In genomic region chr17:75855310-75856061, GRCh38 we compare ENCODE assay signal across 8 cellular contexts. TPM values are rescaled to one million over a fixed set of nuclear protein-coding genes. Genes with fewer than 3 reads are reported as not detected.
DNase-seq lines count a peak whose midpoint lies in the region; ATAC-seq and TF ChIP-seq lines count a peak whose summit lies in the region.

Gene WBP2 (minus strand): TSS chr17:75855335. CDS start chr17:75855297, 38 bp downstream.

- H2AFZ ChIP-seq in fibroblast of lung (ENCODE audit: low read length), result peak within 1 kb of the TSS; percentile 85

- peak within 1 kb of the TSS in 6 of 9 donors; percentile 84 to 95 (median 90) for H3K27ac Mint-ChIP-seq in naive thymus-derived CD4-positive, alpha-beta T cell
- H3K27ac Mint-ChIP-seq in stimulated activated naive B cell treated with anti-CD40 and anti-IgM and Interleukin-4, amounts not matched to agents 10 μg/mL and 1 μg/mL and 100 μg/mL, for 72 hours, result no peak within 1 kb of the TSS

- peak; percentile 94 for ATAC-seq in naive thymus-derived CD4-positive, alpha-beta T cell
- ATAC-seq in stimulated activated naive B cell treated with anti-CD40 and anti-IgM and Interleukin-4, amounts not matched to agents 10 μg/mL and 1 μg/mL and 100 μg/mL, for 72 hours (replicated peaks), result peak; percentile 86 to 89

- peak within 1 kb of the TSS; percentile 92 for H3K27ac ChIP-seq in fibroblast of lung (ENCODE audit: insufficient read depth, low read length)
- peak within 1 kb of the TSS; percentile 88 for H3K27ac ChIP-seq in naive thymus-derived CD4-positive, alpha-beta T cell (ENCODE audit: low read depth, low read length)

- peaks cover 9% of the 10 kb centered on the region for H3K4me1 ChIP-seq in fibroblast of lung (ENCODE audit: control insufficient read depth, extremely low read depth, insufficient read depth, low read length)
- peaks cover 19 to 25% of the 10 kb centered on the region in 2 donors for H3K4me1 ChIP-seq in naive thymus-derived CD4-positive, alpha-beta T cell (ENCODE audit: control insufficient read depth in 2 of 2, insufficient read depth in 2 of 2, low read length in 2 of 2)

- H3K4me1 Mint-ChIP-seq in naive thymus-derived CD4-positive, alpha-beta T cell, result peaks cover 19 to 47% (median 39%) of the 10 kb centered on the region in 7 donors
- peaks cover 24 to 41% of the 10 kb centered on the region in 2 donors for H3K4me1 Mint-ChIP-seq in stimulated activated naive B cell treated with anti-CD40 and anti-IgM and Interleukin-4, amounts not matched to agents 10 μg/mL and 1 μg/mL and 100 μg/mL, for 72 hours

- peak within 1 kb of the TSS; percentile 75 to 96 (median 88) for H3K4me3 ChIP-seq in fibroblast of lung (replicated peaks in 1 of 4; ENCODE audit: control extremely low read depth in 1 of 4, insufficient read depth in 1 of 4, low read depth in 3 of 4, low read length in 4 of 4)
- peak within 1 kb of the TSS; percentile 93 for H3K4me3 ChIP-seq in naive thymus-derived CD4-positive, alpha-beta T cell (ENCODE audit: low read length)

- H4K20me1 ChIP-seq in fibroblast of lung (ENCODE audit: control insufficient read depth, extremely low read depth, insufficient read depth, low read length), result no peaks in the 10 kb centered on the region

- H3K9me3 Mint-ChIP-seq in naive thymus-derived CD4-positive, alpha-beta T cell, result no peaks in the 10 kb centered on the region
- no peaks in the 10 kb centered on the region for H3K9me3 Mint-ChIP-seq in stimulated activated naive B cell treated with anti-CD40 and anti-IgM and Interleukin-4, amounts not matched to agents 10 μg/mL and 1 μg/mL and 100 μg/mL, for 72 hours

- peak within 1 kb of the TSS in 2 of 10 donors; percentile 89 to 92 for H3K4me3 Mint-ChIP-seq in naive thymus-derived CD4-positive, alpha-beta T cell
- H3K4me3 Mint-ChIP-seq in stimulated activated naive B cell treated with anti-CD40 and anti-IgM and Interleukin-4, amounts not matched to agents 10 μg/mL and 1 μg/mL and 100 μg/mL, for 72 hours, result no peak within 1 kb of the TSS

- H3K27me3 Mint-ChIP-seq in naive thymus-derived CD4-positive, alpha-beta T cell, result no peaks in the 10 kb centered on the region
- no peaks in the 10 kb centered on the region for H3K27me3 Mint-ChIP-seq in stimulated activated naive B cell treated with anti-CD40 and anti-IgM and Interleukin-4, amounts not matched to agents 10 μg/mL and 1 μg/mL and 100 μg/mL, for 72 hours

- peak within 1 kb of the TSS; percentile 100 for H3K4me2 ChIP-seq in fibroblast of lung (ENCODE audit: extremely low read depth, insufficient read depth, low read length)

- DNase-seq in ELF-1 (ENCODE audit: low read depth, low spot score) (peak; percentile 100), GOT3 (lab: John Stamatoyannopoulos, UW) (peak; percentile 91), RPMI8226 (peak; percentile 98), fibroblast of lung (ENCODE audit: low read depth in 2 of 2) (peak; percentile 100)
- DNase-seq in activated T-helper 1 cell treated with anti-CD3 and anti-CD28 coated beads, Interleukin-2, amount 50 U/mL, for 16 hours (ENCODE audit: low read depth in 1 of 2, low spot score in 1 of 2), result peak; percentile 92 to 93
- DNase-seq in naive thymus-derived CD4-positive, alpha-beta T cell, result peak; percentile 82 to 100 (median 98)
- DNase-seq in stimulated activated naive B cell treated with anti-CD40 and anti-IgM and Interleukin-4, amounts not matched to agents 10 μg/mL and 1 μg/mL and 100 μg/mL, for 72 hours, result peak; percentile 98

- H3K36me3 Mint-ChIP-seq in naive thymus-derived CD4-positive, alpha-beta T cell, result peaks cover 0 to 8% (median 0%) of the 10 kb centered on the region in 5 donors
- peaks cover 0 to 8% of the 10 kb centered on the region in 2 donors for H3K36me3 Mint-ChIP-seq in stimulated activated naive B cell treated with anti-CD40 and anti-IgM and Interleukin-4, amounts not matched to agents 10 μg/mL and 1 μg/mL and 100 μg/mL, for 72 hours

- no peaks in the 10 kb centered on the region for H3K36me3 ChIP-seq in fibroblast of lung (ENCODE audit: control insufficient read depth, insufficient read depth, low read length)
- H3K36me3 ChIP-seq in naive thymus-derived CD4-positive, alpha-beta T cell (ENCODE audit: control insufficient read depth in 2 of 3, insufficient read depth in 3 of 3, low read length in 3 of 3), result peaks cover 3 to 13% (median 6%) of the 10 kb centered on the region in 3 experiments

- CTCF ChIA-PET in naive thymus-derived CD4-positive, alpha-beta T cell (lab: Charles Lee), result interaction anchor here (0.7 to 4.3 kb wide), 17 partner anchors 9 to 189 kb away, joined by 3 to 21 read pairs (median 5); partner anchors contain the start of genes RECQL5, SAP30BP, TRIM65 and UNC13D

- H3K27me3 ChIP-seq in fibroblast of lung (ENCODE audit: control insufficient read depth, insufficient read depth, low read length), result no peaks in the 10 kb centered on the region
- no peaks in the 10 kb centered on the region for H3K27me3 ChIP-seq in naive thymus-derived CD4-positive, alpha-beta T cell (ENCODE audit: control insufficient read depth in 2 of 2, insufficient read depth in 2 of 2, low read length in 2 of 2)

- POLR2A ChIA-PET in naive thymus-derived CD4-positive, alpha-beta T cell (lab: Charles Lee), result interaction anchor here (0.6 to 16.6 kb wide), 35 partner anchors 12 to 608 kb away, joined by 3 to 354 read pairs (median 5); partner anchors contain the start of genes EXOC7, FBF1, GALK1 and LLGL2

- H3K9ac ChIP-seq in fibroblast of lung (ENCODE audit: insufficient read depth, low read length), result peak within 1 kb of the TSS; percentile 84

- no peaks in the 10 kb centered on the region for H3K9me3 ChIP-seq in fibroblast of lung (ENCODE audit: control insufficient read depth, insufficient read depth, low read depth, low read length)
- no peaks in the 10 kb centered on the region for H3K9me3 ChIP-seq in naive thymus-derived CD4-positive, alpha-beta T cell (ENCODE audit: control insufficient read depth in 2 of 3, low read length in 3 of 3)

- intact Hi-C loops in naive thymus-derived CD4-positive, alpha-beta T cell (cut with micrococcal nuclease), result loop anchor here (1.0 to 5.0 kb wide), 17 partner anchors 12 to 871 kb away; partner anchors contain the start of genes TRIM65 (in 2 of the 2), UNK (in 2 of the 2), ACOX1 (in 1 of the 2) and FBF1 (in 1 of the 2)

- TF ChIP-seq CTCF in LNCAP (IDR thresholded peaks at IDR 0.05) (peak; percentile 46), fibroblast of lung (conservative IDR thresholded peaks at IDR 0.05 in 1 of 2, IDR thresholded peaks at IDR 0.05 in 1 of 2; ENCODE audit: low read depth in 1 of 2, low read length in 2 of 2) (peak; percentile 9 to 37)

- peaks cover 5% of the 10 kb centered on the region for H3K79me2 ChIP-seq in fibroblast of lung (ENCODE audit: control insufficient read depth, insufficient read depth, low read length)

RNA-seq across cellular contexts. Expression of gene WBP2, which starts in this region (rescaled TPM):
- total RNA-seq in fibroblast of lung, result 20.5 and 39.5 TPM in 2 replicates
- polyA plus RNA-seq in fibroblast of lung, result 53.4 and 56.1 TPM in 2 replicates
- polyA plus RNA-seq in fibroblast of lung (2012), result 84.6 and 92.3 TPM in 2 replicates
- polyA minus RNA-seq in fibroblast of lung (ENCODE audit: low replicate concordance), result 56.6 and 62.7 TPM in 2 replicates
- total RNA-seq in naive thymus-derived CD4-positive, alpha-beta T cell, result 100 to 1,000 TPM in 3 of 5 experiments, 10 to 100 TPM in 2; 87.7 to 159 (median 112) TPM
- polyA plus RNA-seq in naive thymus-derived CD4-positive, alpha-beta T cell, result 10 to 100 TPM; 84.8 to 99.4 TPM

Comparison
In these comparisons a context has a peak if more than half of its experiments do, and no peak if none do; other contexts are left out.
1. Peak in every context shown above with its lines: DNase-seq, ATAC-seq, H3K4me3 ChIP-seq and H3K27ac ChIP-seq.